ENCODE assay signal across 16 cellular contexts in the genomic region with DNA sequence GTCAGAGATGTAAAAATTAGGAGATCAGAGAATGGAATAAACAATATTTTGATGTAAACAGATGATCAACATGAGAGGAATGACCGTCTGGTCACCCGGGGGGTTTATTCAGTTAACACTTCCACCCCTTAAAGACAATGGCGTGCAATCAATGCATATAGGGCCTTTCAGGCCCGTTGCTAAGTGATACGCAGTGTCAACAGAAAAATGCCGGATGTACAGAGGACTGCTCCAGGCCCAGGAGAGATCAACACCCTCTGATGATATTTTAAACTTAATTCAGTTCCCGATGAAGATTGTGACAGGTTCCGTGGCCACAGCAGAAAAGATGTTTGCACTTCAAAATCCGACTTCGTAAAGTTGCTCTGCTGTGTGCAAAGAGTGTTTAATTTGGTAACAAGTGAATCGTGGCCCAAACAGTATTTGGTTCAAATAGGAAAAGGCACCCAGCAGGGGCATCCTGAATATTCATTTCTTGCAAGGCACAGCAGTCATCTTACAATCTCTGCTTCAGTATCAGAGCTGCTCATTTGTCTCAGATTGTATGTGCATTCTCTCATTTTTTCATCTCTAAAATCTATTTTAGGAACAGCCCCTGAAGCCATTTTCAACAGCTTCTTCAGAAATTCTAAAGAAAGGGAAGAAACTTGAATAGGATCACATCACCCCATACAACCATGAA.
DNase-seq lines count a peak whose midpoint lies in the region; ATAC-seq and TF ChIP-seq lines count a peak whose summit lies in the region.
"Had no signal": no experiment of that assay in that cellular context is flagged by ENCODE, and none has a peak within 500 bp of the region (broad histone marks: within the 10 kb centered on the region; RNA-seq: fewer than 3 reads in every experiment).

No MANE protein-coding gene starts in this region.

- H3K36me3 ChIP-seq in HUES48 (ENCODE audit: control insufficient read depth, insufficient read depth, low read length) (no peaks in the 10 kb centered on the region), iPS-20b (ENCODE audit: insufficient read depth, low read depth, low read length) (no peaks in the 10 kb centered on the region), SJCRH30 (no peaks in the 10 kb centered on the region)
- H3K36me3 ChIP-seq: left lung had no signal

- H3K27ac ChIP-seq in HUES48 (ENCODE audit: low read depth, low read length): peak overlapping the region; percentile 72
- H3K27ac ChIP-seq in iPS-20b (ENCODE audit: low read length): no peak overlapping the region
- H3K27ac ChIP-seq in SJCRH30: no peak overlapping the region
- H3K27ac ChIP-seq: left lung, skin epidermis, VCaP had no signal

- TF ChIP-seq CTCF in WTC11 (IDR thresholded peaks at IDR 0.05) (no peak), GM20000 (IDR thresholded peaks at IDR 0.05; ENCODE audit: extremely low read depth, missing control alignments) (no peak)

- H3K4me1 Mint-ChIP-seq in WTC11: peaks cover 53% of the 10 kb centered on the region
- H3K4me1 Mint-ChIP-seq: immature natural killer cell had no signal

- H3K27ac Mint-ChIP-seq in WTC11: peak overlapping the region; percentile 78
- H3K27ac Mint-ChIP-seq: CD8-positive, alpha-beta memory T cell; immature natural killer cell; type B pancreatic cell had no signal

- CTCF ChIA-PET in WTC11 (lab: Charles Lee): interaction anchor here (1.1 to 1.5 kb wide), 2 partner anchors 83 to 159 kb away, joined by 3 to 4 read pairs; no protein-coding TSS in a partner anchor

- H3K9me3 ChIP-seq in HUES48 (ENCODE audit: control insufficient read depth, insufficient read depth, low read length) (no peaks in the 10 kb centered on the region), iPS-20b (ENCODE audit: insufficient read depth, low read depth, low read length) (no peaks in the 10 kb centered on the region), SJCRH30 (replicated peaks) (no peaks in the 10 kb centered on the region)
- H3K9me3 ChIP-seq: left lung had no signal

- H3K27me3 ChIP-seq in HUES48 (ENCODE audit: control insufficient read depth, insufficient read depth, low read length) (no peaks in the 10 kb centered on the region), iPS-20b (ENCODE audit: insufficient read depth, low read length) (no peaks in the 10 kb centered on the region), SJCRH30 (no peaks in the 10 kb centered on the region)

- peak overlapping the region; percentile 19; the same call in 1 of the 2 replicates for H3K4me3 Mint-ChIP-seq in WTC11
- H3K4me3 Mint-ChIP-seq: CD8-positive, alpha-beta memory T cell; immature natural killer cell; type B pancreatic cell had no signal

- POLR2A ChIA-PET in WTC11 (lab: Charles Lee): interaction anchor here (0.6 kb wide), 1 partner anchor 12 kb away, joined by 4 read pairs; no protein-coding TSS in a partner anchor

- H3K9me3 Mint-ChIP-seq in WTC11: peaks cover 8% of the 10 kb centered on the region
- H3K9me3 Mint-ChIP-seq: CD8-positive, alpha-beta memory T cell; immature natural killer cell had no signal

- DNase-seq in COR-L47 (lab: John Stamatoyannopoulos, UW) (peak; percentile 26), WTC11 (ENCODE audit: low spot score) (no peak), SJCRH30 (no peak), GM20000 (ENCODE audit: low spot score) (no peak)
- DNase-seq: CD8-positive, alpha-beta memory T cell; DMS79 treated with DMSO at 0.1 percent for 48 hours; immature natural killer cell; left lung; NCI-H2107; PC-3 had no signal

- ATAC-seq in WTC11 (peak; percentile 68), GM21786 (IDR thresholded peaks at IDR 0.05; ENCODE audit: unreplicated experiment) (no peak)
- ATAC-seq: left lung, PC-3 had no signal

- no peak overlapping the region for H3K4me3 ChIP-seq in HUES48 (ENCODE audit: low read depth, low read length)
- H3K4me3 ChIP-seq in iPS-20b (ENCODE audit: low read length): 0 out of 2 replicates have a peak overlapping the region, but pooled peaks have one; percentile 10
- no peak overlapping the region for H3K4me3 ChIP-seq in SJCRH30
- H3K4me3 ChIP-seq: left lung, skin epidermis had no signal

- H3K27me3 Mint-ChIP-seq in WTC11 (ENCODE audit: low read depth): no peaks in the 10 kb centered on the region

- H3K36me3 Mint-ChIP-seq in WTC11: peaks cover 5% of the 10 kb centered on the region
- H3K36me3 Mint-ChIP-seq: immature natural killer cell, type B pancreatic cell had no signal

- no peak overlapping the region for H3K9ac ChIP-seq in HUES48 (ENCODE audit: low read depth, low read length)
- H3K9ac ChIP-seq in iPS-20b (ENCODE audit: low read depth, low read length): peak overlapping the region; percentile 28; the same call in 1 of the 2 replicates

- H3K4me1 ChIP-seq in HUES48 (ENCODE audit: control insufficient read depth, insufficient read depth, low read length) (peaks cover 44% of the 10 kb centered on the region), iPS-20b (ENCODE audit: insufficient read depth, low read length) (peaks cover 34% of the 10 kb centered on the region; the same call in 1 of the 2 replicates), SJCRH30 (no peaks in the 10 kb centered on the region)
- H3K4me1 ChIP-seq: left lung had no signal

TF ChIP-seq in WTC11, 78 proteins besides CTCF, POLR2A, EP300 and RAD21:
- TF ChIP-seq NFE2L1 (CRISPR knock-in tag; IDR thresholded peaks at IDR 0.05) (no peak), ATF1 (CRISPR knock-in tag; IDR thresholded peaks at IDR 0.05) (no peak), E2F5 (CRISPR knock-in tag; IDR thresholded peaks at IDR 0.05) (no peak), TEAD1 (CRISPR knock-in tag; IDR thresholded peaks at IDR 0.05) (no peak), ZNF138 (CRISPR knock-in tag; conservative IDR thresholded peaks at IDR 0.05) (no peak), GRHL2 (CRISPR knock-in tag; IDR thresholded peaks at IDR 0.05; ENCODE audit: insufficient replicate concordance, severe bottlenecking) (no peak), ETV6 (CRISPR knock-in tag; IDR thresholded peaks at IDR 0.05) (no peak), MXD4 (CRISPR knock-in tag; IDR thresholded peaks at IDR 0.05; ENCODE audit: borderline replicate concordance) (no peak), FOXK1 (CRISPR knock-in tag; IDR thresholded peaks at IDR 0.05) (no peak)
- TF ChIP-seq, protein P1, sequence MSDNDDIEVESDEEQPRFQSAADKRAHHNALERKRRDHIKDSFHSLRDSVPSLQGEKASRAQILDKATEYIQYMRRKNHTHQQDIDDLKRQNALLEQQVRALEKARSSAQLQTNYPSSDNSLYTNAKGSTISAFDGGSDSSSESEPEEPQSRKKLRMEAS (CRISPR knock-in tag; IDR thresholded peaks at IDR 0.05): no peak
